Comparison of ENCODE assay signal across 13 cellular contexts in genomic region chr5:83827111-83827541, GRCh38.
DNase-seq lines count a peak whose midpoint lies in the region; ATAC-seq and TF ChIP-seq lines count a peak whose summit lies in the region.
"Had no signal": no experiment of that assay in that cellular context is flagged by ENCODE, and none has a peak within 500 bp of the region (broad histone marks: within the 10 kb centered on the region; RNA-seq: fewer than 3 reads in every experiment).

No MANE protein-coding gene starts in this region.

- DNase-seq in Right ventricle myocardium superior (no peak), left ventricle myocardium inferior (no peak), RWPE1 (ENCODE audit: low spot score) (peak; percentile 53), fibroblast of mammary gland (ENCODE audit: low read depth) (peak; percentile 40), thoracic aorta (ENCODE audit: low spot score) (no peak), nephron progenitor cell (no peak), NCI-H524 (lab: John Stamatoyannopoulos, UW) (no peak), head of caudate nucleus (no peak)
- DNase-seq: erythroblast, H9, NCI-H2107 had no signal

- no peaks in the 10 kb centered on the region for H3K9me3 ChIP-seq in left ventricle myocardium inferior (replicated peaks)
- H3K9me3 ChIP-seq in thoracic aorta, result no peaks in the 10 kb centered on the region

- TF ChIP-seq CTCF in left ventricle myocardium inferior (IDR thresholded peaks at IDR 0.05; ENCODE audit: borderline replicate concordance) (no peak), RWPE1 (conservative IDR thresholded peaks at IDR 0.05; ENCODE audit: low read depth) (no peak), fibroblast of mammary gland (conservative IDR thresholded peaks at IDR 0.05; ENCODE audit: control insufficient read depth, insufficient read depth, low read depth, low read length) (no peak), thoracic aorta (IDR thresholded peaks at IDR 0.05) (no peak), nephron progenitor cell (IDR thresholded peaks at IDR 0.05) (no peak)

- peaks cover 14% of the 10 kb centered on the region for H3K9me3 Mint-ChIP-seq in nephron progenitor cell
- H3K9me3 Mint-ChIP-seq: H9 had no signal

- peaks cover 4% of the 10 kb centered on the region for H3K36me3 Mint-ChIP-seq in nephron progenitor cell (ENCODE audit: low read depth)
- H3K36me3 Mint-ChIP-seq: activated naive CD4-positive, alpha-beta T cell treated with anti-CD3 and anti-CD28 coated beads, Interleukin-2, amount 50 U/mL, for 24 hours had no signal

- H3K27ac ChIP-seq in left ventricle myocardium inferior (replicated peaks) (no peak overlapping the region), RWPE1 (no peak overlapping the region), thoracic aorta (no peak overlapping the region)

- peak; percentile 84 for ATAC-seq in Right ventricle myocardium superior (ENCODE audit: poor library complexity)
- peak; percentile 78 for ATAC-seq in thoracic aorta (ENCODE audit: insufficient number of reproducible peaks, low FRiP score, low read depth)
- ATAC-seq: activated CD4-positive, CD25-positive, alpha-beta regulatory T cell treated with anti-CD3 and anti-CD28 coated beads, Interleukin-2, amount 50 U/mL, for 24 hours had no signal

- CTCF ChIA-PET in RWPE1 (lab: Yijun Ruan, JAX), result no interaction called here

- intact Hi-C loops in Right ventricle myocardium superior (cut with DNase I), result no loop called here
- intact Hi-C loops in left ventricle myocardium inferior (cut with micrococcal nuclease), result no loop called here
- intact Hi-C loops in head of caudate nucleus (cut with DNase I), result no loop called here

- H3K27ac Mint-ChIP-seq in nephron progenitor cell, result no peak overlapping the region
- H3K27ac Mint-ChIP-seq: activated naive CD4-positive, alpha-beta T cell treated with anti-CD3 and anti-CD28 coated beads, Interleukin-2, amount 50 U/mL, for 24 hours; H9 had no signal

- H3K27me3 Mint-ChIP-seq in nephron progenitor cell (ENCODE audit: low read depth, poor library complexity), result no peaks in the 10 kb centered on the region

- H3K36me3 ChIP-seq in left ventricle myocardium inferior, result no peaks in the 10 kb centered on the region
- H3K36me3 ChIP-seq in thoracic aorta, result no peaks in the 10 kb centered on the region

- POLR2A ChIA-PET in RWPE1 (lab: Yijun Ruan, JAX; ENCODE audit: low non-redundant PET), result no interaction called here

- no peaks in the 10 kb centered on the region for H3K4me1 ChIP-seq in left ventricle myocardium inferior
- H3K4me1 ChIP-seq in thoracic aorta (ENCODE audit: control insufficient read depth in 1 of 2, low read depth in 2 of 2), result peaks cover 2 to 13% of the 10 kb centered on the region in 2 donors

- H3K4me3 ChIP-seq in left ventricle myocardium inferior (no peak overlapping the region), fibroblast of mammary gland (ENCODE audit: control insufficient read depth, low read depth, low read length) (no peak overlapping the region), thoracic aorta (no peak overlapping the region)

- H3K4me3 Mint-ChIP-seq in nephron progenitor cell, result no peak overlapping the region
- H3K4me3 Mint-ChIP-seq: activated naive CD4-positive, alpha-beta T cell treated with anti-CD3 and anti-CD28 coated beads, Interleukin-2, amount 50 U/mL, for 24 hours; H9 had no signal

- no peaks in the 10 kb centered on the region for H3K4me1 Mint-ChIP-seq in nephron progenitor cell
- H3K4me1 Mint-ChIP-seq: activated naive CD4-positive, alpha-beta T cell treated with anti-CD3 and anti-CD28 coated beads, Interleukin-2, amount 50 U/mL, for 24 hours had no signal

- H3K27me3 ChIP-seq in left ventricle myocardium inferior (ENCODE audit: low read depth), result no peaks in the 10 kb centered on the region
- no peaks in the 10 kb centered on the region for H3K27me3 ChIP-seq in thoracic aorta (replicated peaks; ENCODE audit: insufficient read depth)

Comparison
In these comparisons a context has a peak if more than half of its experiments do, and no peak if none do; other contexts are left out.
1. DNase-seq: peak in RWPE1 (single experiment) and fibroblast of mammary gland (single experiment); none in Right ventricle myocardium superior (single experiment), left ventricle myocardium inferior (single experiment), thoracic aorta (single experiment), nephron progenitor cell (single experiment), NCI-H524 (0 of 2) and head of caudate nucleus (0 of 42).